In the genomic region with DNA sequence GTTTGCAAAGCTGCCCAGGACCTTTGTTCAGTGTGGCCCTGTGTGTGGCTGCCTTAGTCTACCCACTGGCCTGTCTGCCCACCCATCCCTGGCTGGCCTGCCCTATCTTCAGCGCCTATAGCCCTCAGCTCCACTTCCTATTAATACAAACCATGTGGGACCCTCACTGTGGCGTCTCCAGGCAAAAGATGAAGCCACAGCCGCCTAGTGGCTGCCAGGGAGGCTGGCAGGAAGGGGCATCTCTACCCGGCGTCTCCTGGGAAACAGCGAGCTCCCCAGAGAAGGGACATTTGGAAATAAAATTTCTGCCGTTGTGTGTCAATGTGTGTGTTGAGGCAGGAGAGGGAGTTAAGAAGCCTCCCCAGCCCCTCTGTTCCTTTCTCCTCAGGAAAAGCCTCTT, we compare ENCODE assay signal across 10 cellular contexts. TPM values are rescaled to one million over a fixed set of nuclear protein-coding genes. Genes with fewer than 3 reads are reported as not detected.
DNase-seq lines count a peak whose midpoint lies in the region; ATAC-seq, FAIRE-seq and TF ChIP-seq lines count a peak whose summit lies in the region.
"Had no signal": no experiment of that assay in that cellular context is flagged by ENCODE, and none has a peak within 500 bp of the region (broad histone marks: within the 10 kb centered on the region; RNA-seq: fewer than 3 reads in every experiment).

No MANE protein-coding gene starts in this region.

- POLR2A ChIA-PET in RWPE1 (lab: Yijun Ruan, JAX; ENCODE audit: low non-redundant PET), result no interaction called here

- no peak for FAIRE-seq in RCC 7860 (lab: Jason Lieb, UNC)

- TF ChIP-seq CTCF in GM12865 (IDR thresholded peaks at IDR 0.05; ENCODE audit: insufficient read depth, low read depth, low read length, missing control alignments) (peak; percentile 59), RWPE1 (conservative IDR thresholded peaks at IDR 0.05; ENCODE audit: low read depth) (peak; percentile 43), omental fat pad (IDR thresholded peaks at IDR 0.05) (no peak)

- DNase-seq in AG20443 (ENCODE audit: low spot score) (peak; percentile 51), GM12865 (ENCODE audit: low read depth) (peak; percentile 9), RWPE1 (ENCODE audit: low spot score) (peak; percentile 20), glomerular visceral epithelial cell (ENCODE audit: extremely low spot score) (peak; percentile 28), omental fat pad (ENCODE audit: low spot score) (no peak), RCC 7860 (ENCODE audit: low spot score) (no peak)
- DNase-seq: T-cell had no signal

- H3K4me3 ChIP-seq in GM12865 (ENCODE audit: low read depth, low read length), result no peak overlapping the region

- no peak for ATAC-seq in GM18498 (IDR thresholded peaks at IDR 0.05; ENCODE audit: unreplicated experiment)
- no peak for ATAC-seq in omental fat pad (ENCODE audit: low FRiP score)
- no peak for ATAC-seq in HG03108 (IDR thresholded peaks at IDR 0.05; ENCODE audit: unreplicated experiment)
- ATAC-seq: T-cell had no signal

- CTCF ChIA-PET in RWPE1 (lab: Yijun Ruan, JAX), result interaction anchor here (0.5 to 1.3 kb wide), 6 partner anchors 9 to 308 kb away, joined by 3 to 6 read pairs (median 4); no protein-coding TSS in a partner anchor

- no peak overlapping the region for H3K27ac ChIP-seq in RWPE1
- H3K27ac ChIP-seq: epithelial cell of prostate had no signal

RNA-seq across cellular contexts. Expression of a gene that starts 31.5 kb away (rescaled TPM):
- total RNA-seq in omental fat pad, result under 1 TPM in 1 of 4 donors, not detected in 3; 0.06 TPM
- total RNA-seq: T-cell had no signal

RNA-seq across cellular contexts. Expression of a gene that starts 50.6 kb away (rescaled TPM):
- 10 to 100 TPM; 13.9 to 27.0 (median 19.1) TPM for total RNA-seq in omental fat pad

Comparison
In these comparisons a context has a peak if more than half of its experiments do, and no peak if none do; other contexts are left out.
1. DNase-seq: peak in AG20443 (single experiment), GM12865 (single experiment), RWPE1 (single experiment) and glomerular visceral epithelial cell (single experiment); none in omental fat pad (single experiment) and RCC 7860 (single experiment).
2. CTCF ChIP-seq: peak in GM12865 (single experiment) and RWPE1 (single experiment); none in omental fat pad (0 of 3).